ENCODE assay signal across 17 cellular contexts in the genomic region with DNA sequence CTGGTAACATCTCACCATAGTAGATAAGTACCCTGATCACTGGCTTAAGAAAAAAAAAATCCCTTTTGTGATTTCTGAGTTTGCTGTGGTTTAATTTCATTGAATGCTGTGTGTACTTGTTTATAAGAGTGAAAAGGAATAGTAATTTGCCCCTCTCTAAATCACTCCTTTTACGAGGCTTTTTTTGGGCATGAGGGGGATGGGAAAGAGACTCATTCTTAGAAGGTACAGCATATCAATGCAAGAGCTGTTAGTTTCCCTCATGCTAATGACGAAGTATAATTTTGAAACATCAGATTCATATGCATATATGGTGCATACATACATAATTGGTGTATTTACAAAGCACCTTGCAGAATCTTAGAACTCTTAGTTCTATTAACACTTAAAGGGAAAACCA. TPM values are rescaled to one million over a fixed set of nuclear protein-coding genes. Genes with fewer than 3 reads are reported as not detected.
DNase-seq lines count a peak whose midpoint lies in the region; ATAC-seq, FAIRE-seq and TF ChIP-seq lines count a peak whose summit lies in the region.
"Had no signal": no experiment of that assay in that cellular context is flagged by ENCODE, and none has a peak within 500 bp of the region (broad histone marks: within the 10 kb centered on the region; RNA-seq: fewer than 3 reads in every experiment).

No MANE protein-coding gene starts in this region.

- H3K27me3 ChIP-seq in HUES6 (ENCODE audit: control insufficient read depth, insufficient read depth, low read length) (no peaks in the 10 kb centered on the region), astrocyte (ENCODE audit: insufficient read depth, low read length) (peaks cover 8% of the 10 kb centered on the region), suprapubic skin (no peaks in the 10 kb centered on the region)
- H3K27me3 ChIP-seq: esophagus squamous epithelium had no signal

- no peak for TF ChIP-seq EP300 in suprapubic skin (IDR thresholded peaks at IDR 0.05)

- peak overlapping the region; percentile 81 for H3K27ac Mint-ChIP-seq in astrocyte (ENCODE audit: unreplicated experiment)
- H3K27ac Mint-ChIP-seq: activated CD8-positive, alpha-beta memory T cell treated with anti-CD3 and anti-CD28 coated beads, Interleukin-2, amount 10 ng/mL, durations not matched to agents 7 days and 5 days; activated naive CD4-positive, alpha-beta T cell treated with anti-CD3 and anti-CD28 coated beads, Interleukin-2, amount 50 U/mL, for 24 hours; stimulated activated naive CD8-positive, alpha-beta T cell treated with anti-CD3 and anti-CD28 coated beads, Interleukin-15, Interleukin-2, amounts not matched to agents 100 ng/mL and 50 ng/mL, for 24 hours had no signal

- peak overlapping the region; percentile 22; the same call in 1 of the 2 replicates for H3K4me3 ChIP-seq in HUES6 (ENCODE audit: low read depth, low read length)
- no peak overlapping the region for H3K4me3 ChIP-seq in astrocyte (ENCODE audit: insufficient read depth, low read depth, low read length)
- H3K4me3 ChIP-seq in suprapubic skin = no peak overlapping the region
- H3K4me3 ChIP-seq: esophagus squamous epithelium, mucosa of descending colon had no signal

- H3K9me3 Mint-ChIP-seq in astrocyte (ENCODE audit: unreplicated experiment) = no peaks in the 10 kb centered on the region
- H3K9me3 Mint-ChIP-seq: activated naive CD4-positive, alpha-beta T cell treated with anti-CD3 and anti-CD28 coated beads, Interleukin-2, amount 50 U/mL, for 24 hours; stimulated activated naive CD8-positive, alpha-beta T cell treated with anti-CD3 and anti-CD28 coated beads, Interleukin-15, Interleukin-2, amounts not matched to agents 100 ng/mL and 50 ng/mL, for 24 hours had no signal

- TF ChIP-seq CTCF in astrocyte (IDR thresholded peaks at IDR 0.05; ENCODE audit: insufficient read depth, low read depth, low read length) (no peak), suprapubic skin (IDR thresholded peaks at IDR 0.05) (no peak)

- no peak for ATAC-seq in GM21529 (IDR thresholded peaks at IDR 0.05; ENCODE audit: unreplicated experiment)
- ATAC-seq: activated CD8-positive, alpha-beta memory T cell treated with anti-CD3 and anti-CD28 coated beads, Interleukin-2, amount 10 ng/mL, durations not matched to agents 7 days and 5 days; mucosa of descending colon; SK-N-SH treated with all-trans-retinoic acid at 6 μM for 48 hours had no signal

- H2AFZ ChIP-seq in astrocyte (ENCODE audit: low read depth, low read length) = no peak overlapping the region

- H3K36me3 ChIP-seq in HUES6 (ENCODE audit: control insufficient read depth, insufficient read depth, low read length) (no peaks in the 10 kb centered on the region), astrocyte (ENCODE audit: insufficient read depth, low read length) (no peaks in the 10 kb centered on the region), suprapubic skin (no peaks in the 10 kb centered on the region)
- H3K36me3 ChIP-seq: esophagus squamous epithelium had no signal

- WGBS in suprapubic skin = 54% methylated on average over 2 of the region's 2 CpGs

- H3K79me2 ChIP-seq in astrocyte (ENCODE audit: insufficient read depth, low read length) = no peaks in the 10 kb centered on the region

- no peak for FAIRE-seq in astrocyte (lab: Jason Lieb, UNC)
- FAIRE-seq: GM18507 had no signal

- peak overlapping the region; percentile 97 for H3K4me2 ChIP-seq in astrocyte (ENCODE audit: low read length)

- H3K27ac ChIP-seq in HUES6 (ENCODE audit: low read depth, low read length) = no peak overlapping the region
- H3K27ac ChIP-seq in astrocyte (ENCODE audit: low read depth, low read length) = no peak overlapping the region
- peak overlapping the region; percentile 52 for H3K27ac ChIP-seq in suprapubic skin
- H3K27ac ChIP-seq: HL-60 had no signal

- H3K36me3 Mint-ChIP-seq in astrocyte (ENCODE audit: low read depth, unreplicated experiment) = no peaks in the 10 kb centered on the region
- H3K36me3 Mint-ChIP-seq: activated CD8-positive, alpha-beta memory T cell treated with anti-CD3 and anti-CD28 coated beads, Interleukin-2, amount 10 ng/mL, durations not matched to agents 7 days and 5 days; activated naive CD4-positive, alpha-beta T cell treated with anti-CD3 and anti-CD28 coated beads, Interleukin-2, amount 50 U/mL, for 24 hours had no signal

- TF ChIP-seq POLR2A in suprapubic skin (IDR thresholded peaks at IDR 0.05) = no peak

- H3K9ac ChIP-seq in HUES6 (ENCODE audit: low read length) (no peak overlapping the region), astrocyte (ENCODE audit: low read length) (no peak overlapping the region)

- H3K9me3 ChIP-seq in HUES6 (ENCODE audit: control insufficient read depth, insufficient read depth, low read depth, low read length) (no peaks in the 10 kb centered on the region), astrocyte (ENCODE audit: insufficient read depth, low read depth, low read length) (no peaks in the 10 kb centered on the region), suprapubic skin (no peaks in the 10 kb centered on the region)
- H3K9me3 ChIP-seq: esophagus squamous epithelium, mucosa of descending colon had no signal

- peaks cover 4% of the 10 kb centered on the region for H4K20me1 ChIP-seq in astrocyte (ENCODE audit: insufficient read depth, low read length)

- H3K27me3 Mint-ChIP-seq in astrocyte (ENCODE audit: low read depth, unreplicated experiment) = no peaks in the 10 kb centered on the region

- DNase-seq in astrocyte (ENCODE audit: low read depth) (no peak), inferior parietal cortex (ENCODE audit: extremely low spot score) (peak; percentile 50), suprapubic skin (ENCODE audit: low spot score in 2 of 2) (no peak), Kasumi-1 (lab: John Stamatoyannopoulos, UW) (no peak), NOMO-1 treated with DMSO at 0.1 percent for 48 hours (lab: John Stamatoyannopoulos, UW; ENCODE audit: unreplicated experiment) (no peak)
- DNase-seq in activated naive CD4-positive, alpha-beta T cell treated with anti-CD3 and anti-CD28 coated beads, Interleukin-2, amount 50 U/mL, for 16 hours = no peak
- DNase-seq: activated CD8-positive, alpha-beta memory T cell treated with anti-CD3 and anti-CD28 coated beads, Interleukin-2, amount 10 ng/mL, durations not matched to agents 7 days and 5 days; esophagus squamous epithelium; mucosa of descending colon; retina had no signal

- H3K4me1 Mint-ChIP-seq in astrocyte (ENCODE audit: low read depth, unreplicated experiment) = peaks cover 33% of the 10 kb centered on the region

- H3K4me3 Mint-ChIP-seq in astrocyte (ENCODE audit: unreplicated experiment) = peak overlapping the region; percentile 80
- H3K4me3 Mint-ChIP-seq: activated CD8-positive, alpha-beta memory T cell treated with anti-CD3 and anti-CD28 coated beads, Interleukin-2, amount 10 ng/mL, durations not matched to agents 7 days and 5 days; stimulated activated naive CD8-positive, alpha-beta T cell treated with anti-CD3 and anti-CD28 coated beads, Interleukin-15, Interleukin-2, amounts not matched to agents 100 ng/mL and 50 ng/mL, for 24 hours had no signal

- H3K4me1 ChIP-seq in HUES6 (ENCODE audit: control insufficient read depth, insufficient read depth, low read length) (peaks cover 41% of the 10 kb centered on the region), astrocyte (ENCODE audit: insufficient read depth, low read length) (peaks cover 16% of the 10 kb centered on the region), suprapubic skin (peaks cover 31% of the 10 kb centered on the region)

RNA-seq across cellular contexts. Expression of gene SLC44A1, which starts 2.4 kb away (rescaled TPM):
- total RNA-seq in astrocyte = 43.8 and 46.9 TPM in 2 replicates
- 10 to 100 TPM; 36.2 to 79.0 (median 57.2) TPM for total RNA-seq in suprapubic skin
